ENCODE assay signal across 19 cellular contexts in genomic region chr11:91305402-91305801, GRCh38.
DNase-seq lines count a peak whose midpoint lies in the region; ATAC-seq, FAIRE-seq and TF ChIP-seq lines count a peak whose summit lies in the region.
"Had no signal": no experiment of that assay in that cellular context is flagged by ENCODE, and none has a peak within 500 bp of the region (broad histone marks: within the 10 kb centered on the region; RNA-seq: fewer than 3 reads in every experiment).

No MANE protein-coding gene starts in this region.

- no peak overlapping the region for H3K4me2 ChIP-seq in neural progenitor cell

- no peaks in the 10 kb centered on the region for H3K27me3 ChIP-seq in SJCRH30
- no peaks in the 10 kb centered on the region for H3K27me3 ChIP-seq in neural progenitor cell
- H3K27me3 ChIP-seq: SJSA1 had no signal

- peak; percentile 19 for DNase-seq in NCI-H2227 (lab: John Stamatoyannopoulos, UW; ENCODE audit: unreplicated experiment)
- DNase-seq in NCI-H2227 treated with DMSO at 0.1 percent for 48 hours (lab: John Stamatoyannopoulos, UW) = no peak
- peak; percentile 49 for DNase-seq in LHCN-M2 (ENCODE audit: low read depth)
- peak; percentile 0 to 5 for DNase-seq in SJCRH30
- no peak for DNase-seq in neural progenitor cell (ENCODE audit: low spot score)
- DNase-seq in GM12892 (ENCODE audit: insufficient read length) = no peak
- DNase-seq in cardiac septum (ENCODE audit: low spot score) = no peak
- DNase-seq: C1 segment of cervical spinal cord, H7, IMR-90, NCI-H2081 treated with DMSO at 0.1 percent for 48 hours, NCI-H446, OCI-M1, RPMI8226, SW 1271 had no signal

- H3F3A ChIP-seq in neural progenitor cell (ENCODE audit: low read depth) = no peaks in the 10 kb centered on the region

- no peak for FAIRE-seq in GM12892 (lab: Jason Lieb, UNC)
- FAIRE-seq: GM19239 had no signal

- H3K27ac ChIP-seq in SJCRH30 (no peak overlapping the region), neural progenitor cell (no peak overlapping the region)
- H3K27ac ChIP-seq: SJSA1 had no signal

- H3K36me3 ChIP-seq in SJCRH30 (no peaks in the 10 kb centered on the region), neural progenitor cell (no peaks in the 10 kb centered on the region)
- H3K36me3 ChIP-seq: SJSA1 had no signal

- H3K9me3 Mint-ChIP-seq in neural progenitor cell = no peaks in the 10 kb centered on the region

- no peak for ATAC-seq in HG03095 (IDR thresholded peaks at IDR 0.05; ENCODE audit: unreplicated experiment)

- no peak for TF ChIP-seq POLR2A in GM12892 (IDR thresholded peaks at IDR 0.05; ENCODE audit: low read depth, low read length)

- no peaks in the 10 kb centered on the region for H3K79me2 ChIP-seq in neural progenitor cell (ENCODE audit: low read depth)

- H3K36me3 Mint-ChIP-seq in neural progenitor cell = no peaks in the 10 kb centered on the region

- H3K27me3 Mint-ChIP-seq in neural progenitor cell (ENCODE audit: insufficient read depth, low read depth) = no peaks in the 10 kb centered on the region

- intact Hi-C loops in cardiac septum (cut with DNase I) = no loop called here

- no peak overlapping the region for H3K4me3 Mint-ChIP-seq in neural progenitor cell
- H3K4me3 Mint-ChIP-seq: T-helper 2 cell treated with Interferon-gamma antibody and Interleukin-4, amounts not matched to agents 5 μg/mL and 100 μg/mL, for 36 hours had no signal

- no peak overlapping the region for H3K9ac ChIP-seq in neural progenitor cell

- no peaks in the 10 kb centered on the region for H3K9me3 ChIP-seq in SJCRH30 (replicated peaks)
- no peaks in the 10 kb centered on the region for H3K9me3 ChIP-seq in neural progenitor cell (ENCODE audit: low read depth)
- H3K9me3 ChIP-seq: SJSA1 had no signal

- no peaks in the 10 kb centered on the region for H4K20me1 ChIP-seq in neural progenitor cell (ENCODE audit: low read depth)

- H3K27ac Mint-ChIP-seq in neural progenitor cell = no peak overlapping the region
- H3K27ac Mint-ChIP-seq: T-helper 2 cell treated with Interferon-gamma antibody and Interleukin-4, amounts not matched to agents 5 μg/mL and 100 μg/mL, for 36 hours had no signal

- peaks cover 5% of the 10 kb centered on the region for H3K4me1 Mint-ChIP-seq in neural progenitor cell

- H2AFZ ChIP-seq in neural progenitor cell (replicated peaks) = peak overlapping the region; percentile 34

- H3K4me1 ChIP-seq in SJCRH30 = no peaks in the 10 kb centered on the region
- H3K4me1 ChIP-seq in neural progenitor cell = peaks cover 3% of the 10 kb centered on the region
- H3K4me1 ChIP-seq: SJSA1 had no signal

- H3K4me3 ChIP-seq in SJCRH30 (no peak overlapping the region), neural progenitor cell (no peak overlapping the region)
- H3K4me3 ChIP-seq: SJSA1 had no signal

- TF ChIP-seq CTCF in neural progenitor cell (IDR thresholded peaks at IDR 0.05) = no peak

Comparison
In these comparisons a context has a peak if more than half of its experiments do, and no peak if none do; other contexts are left out.
1. DNase-seq: peak in NCI-H2227 (single experiment), LHCN-M2 (single experiment) and SJCRH30 (2 of 2); none in NCI-H2227 treated with DMSO at 0.1 percent for 48 hours (single experiment), neural progenitor cell (single experiment), GM12892 (single experiment) and cardiac septum (single experiment).